In the genomic region with DNA sequence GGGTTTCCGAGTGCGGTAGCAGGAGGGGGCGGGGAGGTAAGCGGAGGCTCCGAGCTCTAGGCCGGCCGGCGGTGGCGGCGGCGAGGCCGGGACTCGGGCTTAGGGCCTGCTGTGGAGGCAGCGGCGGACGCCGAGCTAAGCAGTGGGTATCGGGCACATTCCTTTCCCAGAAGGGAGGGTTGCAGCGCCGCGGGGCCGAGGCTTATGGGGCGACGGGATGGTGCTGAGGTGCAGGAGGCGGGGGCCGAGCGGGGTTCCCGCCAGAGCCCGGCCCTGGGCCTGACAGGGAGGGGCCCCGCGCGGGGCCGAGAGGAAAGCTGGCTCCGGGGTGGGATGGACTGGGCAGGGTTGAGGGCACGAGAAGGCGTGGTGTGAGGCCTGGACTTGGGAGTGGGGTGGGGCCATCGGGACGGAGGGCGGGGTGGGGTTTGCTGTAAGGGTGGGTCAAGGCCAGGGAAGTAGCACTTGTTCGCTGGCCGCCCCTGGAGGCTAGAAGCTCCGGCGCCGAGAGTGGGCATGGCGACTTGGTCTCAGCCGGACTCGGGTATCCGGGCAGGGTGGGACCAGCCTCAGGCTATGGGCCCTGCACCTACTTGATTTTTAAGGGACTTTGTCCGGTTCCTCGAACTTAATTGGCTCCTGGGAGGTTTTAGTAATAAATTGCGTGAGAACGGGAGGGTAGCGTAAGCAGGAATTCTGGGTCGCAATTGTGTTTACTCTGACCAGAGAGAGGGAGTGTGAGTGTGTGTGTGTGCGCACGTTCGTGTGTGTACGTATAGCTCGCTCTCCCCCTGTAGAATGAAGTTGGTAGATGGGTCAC, we compare ENCODE assay signal across 1 cellular context.
A peak's percentile ranks its signal among the peaks of the same experiment; 100 is the strongest.
TF ChIP-seq lines count a peak whose summit lies in the region.

A gene with protein sequence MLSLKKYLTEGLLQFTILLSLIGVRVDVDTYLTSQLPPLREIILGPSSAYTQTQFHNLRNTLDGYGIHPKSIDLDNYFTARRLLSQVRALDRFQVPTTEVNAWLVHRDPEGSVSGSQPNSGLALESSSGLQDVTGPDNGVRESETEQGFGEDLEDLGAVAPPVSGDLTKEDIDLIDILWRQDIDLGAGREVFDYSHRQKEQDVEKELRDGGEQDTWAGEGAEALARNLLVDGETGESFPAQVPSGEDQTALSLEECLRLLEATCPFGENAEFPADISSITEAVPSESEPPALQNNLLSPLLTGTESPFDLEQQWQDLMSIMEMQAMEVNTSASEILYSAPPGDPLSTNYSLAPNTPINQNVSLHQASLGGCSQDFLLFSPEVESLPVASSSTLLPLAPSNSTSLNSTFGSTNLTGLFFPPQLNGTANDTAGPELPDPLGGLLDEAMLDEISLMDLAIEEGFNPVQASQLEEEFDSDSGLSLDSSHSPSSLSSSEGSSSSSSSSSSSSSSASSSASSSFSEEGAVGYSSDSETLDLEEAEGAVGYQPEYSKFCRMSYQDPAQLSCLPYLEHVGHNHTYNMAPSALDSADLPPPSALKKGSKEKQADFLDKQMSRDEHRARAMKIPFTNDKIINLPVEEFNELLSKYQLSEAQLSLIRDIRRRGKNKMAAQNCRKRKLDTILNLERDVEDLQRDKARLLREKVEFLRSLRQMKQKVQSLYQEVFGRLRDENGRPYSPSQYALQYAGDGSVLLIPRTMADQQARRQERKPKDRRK (plus strand): TSS at position 39 of the 820 bp plus-strand sequence. CDS start 2,760 bp downstream, outside the sequence.

TF ChIP-seq in HepG2, 621 proteins besides CTCF, POLR2A, EP300 and RAD21 (continued from another document and continues in another):
- TF ChIP-seq, protein P1, sequence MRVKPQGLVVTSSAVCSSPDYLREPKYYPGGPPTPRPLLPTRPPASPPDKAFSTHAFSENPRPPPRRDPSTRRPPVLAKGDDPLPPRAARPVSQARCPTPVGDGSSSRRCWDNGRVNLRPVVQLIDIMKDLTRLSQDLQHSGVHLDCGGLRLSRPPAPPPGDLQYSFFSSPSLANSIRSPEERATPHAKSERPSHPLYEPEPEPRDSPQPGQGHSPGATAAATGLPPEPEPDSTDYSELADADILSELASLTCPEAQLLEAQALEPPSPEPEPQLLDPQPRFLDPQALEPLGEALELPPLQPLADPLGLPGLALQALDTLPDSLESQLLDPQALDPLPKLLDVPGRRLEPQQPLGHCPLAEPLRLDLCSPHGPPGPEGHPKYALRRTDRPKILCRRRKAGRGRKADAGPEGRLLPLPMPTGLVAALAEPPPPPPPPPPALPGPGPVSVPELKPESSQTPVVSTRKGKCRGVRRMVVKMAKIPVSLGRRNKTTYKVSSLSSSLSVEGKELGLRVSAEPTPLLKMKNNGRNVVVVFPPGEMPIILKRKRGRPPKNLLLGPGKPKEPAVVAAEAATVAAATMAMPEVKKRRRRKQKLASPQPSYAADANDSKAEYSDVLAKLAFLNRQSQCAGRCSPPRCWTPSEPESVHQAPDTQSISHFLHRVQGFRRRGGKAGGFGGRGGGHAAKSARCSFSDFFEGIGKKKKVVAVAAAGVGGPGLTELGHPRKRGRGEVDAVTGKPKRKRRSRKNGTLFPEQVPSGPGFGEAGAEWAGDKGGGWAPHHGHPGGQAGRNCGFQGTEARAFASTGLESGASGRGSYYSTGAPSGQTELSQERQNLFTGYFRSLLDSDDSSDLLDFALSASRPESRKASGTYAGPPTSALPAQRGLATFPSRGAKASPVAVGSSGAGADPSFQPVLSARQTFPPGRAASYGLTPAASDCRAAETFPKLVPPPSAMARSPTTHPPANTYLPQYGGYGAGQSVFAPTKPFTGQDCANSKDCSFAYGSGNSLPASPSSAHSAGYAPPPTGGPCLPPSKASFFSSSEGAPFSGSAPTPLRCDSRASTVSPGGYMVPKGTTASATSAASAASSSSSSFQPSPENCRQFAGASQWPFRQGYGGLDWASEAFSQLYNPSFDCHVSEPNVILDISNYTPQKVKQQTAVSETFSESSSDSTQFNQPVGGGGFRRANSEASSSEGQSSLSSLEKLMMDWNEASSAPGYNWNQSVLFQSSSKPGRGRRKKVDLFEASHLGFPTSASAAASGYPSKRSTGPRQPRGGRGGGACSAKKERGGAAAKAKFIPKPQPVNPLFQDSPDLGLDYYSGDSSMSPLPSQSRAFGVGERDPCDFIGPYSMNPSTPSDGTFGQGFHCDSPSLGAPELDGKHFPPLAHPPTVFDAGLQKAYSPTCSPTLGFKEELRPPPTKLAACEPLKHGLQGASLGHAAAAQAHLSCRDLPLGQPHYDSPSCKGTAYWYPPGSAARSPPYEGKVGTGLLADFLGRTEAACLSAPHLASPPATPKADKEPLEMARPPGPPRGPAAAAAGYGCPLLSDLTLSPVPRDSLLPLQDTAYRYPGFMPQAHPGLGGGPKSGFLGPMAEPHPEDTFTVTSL (CRISPR knock-in tag; IDR thresholded peaks at IDR 0.05; ENCODE audit: borderline replicate concordance): peak; percentile 27; the same call in 1 of the 2 replicates
- no peak for TF ChIP-seq ZNF382 (CRISPR knock-in tag; IDR thresholded peaks at IDR 0.05; ENCODE audit: borderline replicate concordance)
- TF ChIP-seq SIX1 (CRISPR knock-in tag; IDR thresholded peaks at IDR 0.05; ENCODE audit: borderline replicate concordance): no peak; the same call in none of the 2 replicates
- TF ChIP-seq, protein P2, sequence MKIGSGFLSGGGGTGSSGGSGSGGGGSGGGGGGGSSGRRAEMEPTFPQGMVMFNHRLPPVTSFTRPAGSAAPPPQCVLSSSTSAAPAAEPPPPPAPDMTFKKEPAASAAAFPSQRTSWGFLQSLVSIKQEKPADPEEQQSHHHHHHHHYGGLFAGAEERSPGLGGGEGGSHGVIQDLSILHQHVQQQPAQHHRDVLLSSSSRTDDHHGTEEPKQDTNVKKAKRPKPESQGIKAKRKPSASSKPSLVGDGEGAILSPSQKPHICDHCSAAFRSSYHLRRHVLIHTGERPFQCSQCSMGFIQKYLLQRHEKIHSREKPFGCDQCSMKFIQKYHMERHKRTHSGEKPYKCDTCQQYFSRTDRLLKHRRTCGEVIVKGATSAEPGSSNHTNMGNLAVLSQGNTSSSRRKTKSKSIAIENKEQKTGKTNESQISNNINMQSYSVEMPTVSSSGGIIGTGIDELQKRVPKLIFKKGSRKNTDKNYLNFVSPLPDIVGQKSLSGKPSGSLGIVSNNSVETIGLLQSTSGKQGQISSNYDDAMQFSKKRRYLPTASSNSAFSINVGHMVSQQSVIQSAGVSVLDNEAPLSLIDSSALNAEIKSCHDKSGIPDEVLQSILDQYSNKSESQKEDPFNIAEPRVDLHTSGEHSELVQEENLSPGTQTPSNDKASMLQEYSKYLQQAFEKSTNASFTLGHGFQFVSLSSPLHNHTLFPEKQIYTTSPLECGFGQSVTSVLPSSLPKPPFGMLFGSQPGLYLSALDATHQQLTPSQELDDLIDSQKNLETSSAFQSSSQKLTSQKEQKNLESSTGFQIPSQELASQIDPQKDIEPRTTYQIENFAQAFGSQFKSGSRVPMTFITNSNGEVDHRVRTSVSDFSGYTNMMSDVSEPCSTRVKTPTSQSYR (CRISPR knock-in tag; IDR thresholded peaks at IDR 0.05; ENCODE audit: borderline replicate concordance): peak; percentile 36
- no peak for TF ChIP-seq PLRG1 (conservative IDR thresholded peaks at IDR 0.05)
- TF ChIP-seq, protein P3, sequence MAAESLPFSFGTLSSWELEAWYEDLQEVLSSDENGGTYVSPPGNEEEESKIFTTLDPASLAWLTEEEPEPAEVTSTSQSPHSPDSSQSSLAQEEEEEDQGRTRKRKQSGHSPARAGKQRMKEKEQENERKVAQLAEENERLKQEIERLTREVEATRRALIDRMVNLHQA (CRISPR knock-in tag; IDR thresholded peaks at IDR 0.05): no peak
- TF ChIP-seq, protein P4, sequence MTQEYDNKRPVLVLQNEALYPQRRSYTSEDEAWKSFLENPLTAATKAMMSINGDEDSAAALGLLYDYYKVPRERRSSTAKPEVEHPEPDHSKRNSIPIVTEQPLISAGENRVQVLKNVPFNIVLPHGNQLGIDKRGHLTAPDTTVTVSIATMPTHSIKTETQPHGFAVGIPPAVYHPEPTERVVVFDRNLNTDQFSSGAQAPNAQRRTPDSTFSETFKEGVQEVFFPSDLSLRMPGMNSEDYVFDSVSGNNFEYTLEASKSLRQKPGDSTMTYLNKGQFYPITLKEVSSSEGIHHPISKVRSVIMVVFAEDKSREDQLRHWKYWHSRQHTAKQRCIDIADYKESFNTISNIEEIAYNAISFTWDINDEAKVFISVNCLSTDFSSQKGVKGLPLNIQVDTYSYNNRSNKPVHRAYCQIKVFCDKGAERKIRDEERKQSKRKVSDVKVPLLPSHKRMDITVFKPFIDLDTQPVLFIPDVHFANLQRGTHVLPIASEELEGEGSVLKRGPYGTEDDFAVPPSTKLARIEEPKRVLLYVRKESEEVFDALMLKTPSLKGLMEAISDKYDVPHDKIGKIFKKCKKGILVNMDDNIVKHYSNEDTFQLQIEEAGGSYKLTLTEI (CRISPR knock-in tag; conservative IDR thresholded peaks at IDR 0.05): no peak
- peak; percentile 41; the same call in 1 of the 2 replicates for TF ChIP-seq ZNF614 (CRISPR knock-in tag; IDR thresholded peaks at IDR 0.05; ENCODE audit: borderline replicate concordance)
- TF ChIP-seq ZNF205 (CRISPR knock-in tag; IDR thresholded peaks at IDR 0.05): no peak; the same call in none of the 2 replicates
- TF ChIP-seq SIN3B (IDR thresholded peaks at IDR 0.05; ENCODE audit: low read length): no peak
- TF ChIP-seq SMARCE1 (IDR thresholded peaks at IDR 0.05; ENCODE audit: borderline replicate concordance): no peak
- TF ChIP-seq, protein P5, sequence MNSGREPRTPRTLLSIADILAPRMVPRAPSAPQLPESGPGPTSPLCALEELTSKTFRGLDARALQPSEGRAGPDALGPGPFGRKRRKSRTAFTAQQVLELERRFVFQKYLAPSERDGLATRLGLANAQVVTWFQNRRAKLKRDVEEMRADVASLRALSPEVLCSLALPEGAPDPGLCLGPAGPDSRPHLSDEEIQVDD (CRISPR knock-in tag; IDR thresholded peaks at IDR 0.05; ENCODE audit: borderline replicate concordance): peak; percentile 8; the same call in 1 of the 2 replicates
- peak; percentile 63 for TF ChIP-seq HDAC1 (CRISPR knock-in tag; IDR thresholded peaks at IDR 0.05)
- TF ChIP-seq, protein P6, sequence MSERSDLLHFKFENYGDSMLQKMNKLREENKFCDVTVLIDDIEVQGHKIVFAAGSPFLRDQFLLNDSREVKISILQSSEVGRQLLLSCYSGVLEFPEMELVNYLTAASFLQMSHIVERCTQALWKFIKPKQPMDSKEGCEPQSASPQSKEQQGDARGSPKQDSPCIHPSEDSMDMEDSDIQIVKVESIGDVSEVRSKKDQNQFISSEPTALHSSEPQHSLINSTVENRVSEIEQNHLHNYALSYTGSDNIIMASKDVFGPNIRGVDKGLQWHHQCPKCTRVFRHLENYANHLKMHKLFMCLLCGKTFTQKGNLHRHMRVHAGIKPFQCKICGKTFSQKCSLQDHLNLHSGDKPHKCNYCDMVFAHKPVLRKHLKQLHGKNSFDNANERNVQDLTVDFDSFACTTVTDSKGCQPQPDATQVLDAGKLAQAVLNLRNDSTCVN (CRISPR knock-in tag; IDR thresholded peaks at IDR 0.05; ENCODE audit: borderline replicate concordance): no peak; the same call in 1 of the 2 replicates
- TF ChIP-seq, protein P7, sequence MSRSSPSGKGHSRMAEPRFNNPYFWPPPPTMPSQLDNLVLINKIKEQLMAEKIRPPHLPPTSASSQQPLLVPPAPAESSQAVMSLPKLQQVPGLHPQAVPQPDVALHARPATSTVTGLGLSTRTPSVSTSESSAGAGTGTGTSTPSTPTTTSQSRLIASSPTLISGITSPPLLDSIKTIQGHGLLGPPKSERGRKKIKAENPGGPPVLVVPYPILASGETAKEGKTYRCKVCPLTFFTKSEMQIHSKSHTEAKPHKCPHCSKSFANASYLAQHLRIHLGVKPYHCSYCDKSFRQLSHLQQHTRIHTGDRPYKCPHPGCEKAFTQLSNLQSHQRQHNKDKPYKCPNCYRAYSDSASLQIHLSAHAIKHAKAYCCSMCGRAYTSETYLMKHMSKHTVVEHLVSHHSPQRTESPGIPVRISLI (CRISPR knock-in tag; IDR thresholded peaks at IDR 0.05; ENCODE audit: borderline replicate concordance): no peak
- no peak for TF ChIP-seq SMARCC2 (IDR thresholded peaks at IDR 0.05)
- TF ChIP-seq, protein P8, sequence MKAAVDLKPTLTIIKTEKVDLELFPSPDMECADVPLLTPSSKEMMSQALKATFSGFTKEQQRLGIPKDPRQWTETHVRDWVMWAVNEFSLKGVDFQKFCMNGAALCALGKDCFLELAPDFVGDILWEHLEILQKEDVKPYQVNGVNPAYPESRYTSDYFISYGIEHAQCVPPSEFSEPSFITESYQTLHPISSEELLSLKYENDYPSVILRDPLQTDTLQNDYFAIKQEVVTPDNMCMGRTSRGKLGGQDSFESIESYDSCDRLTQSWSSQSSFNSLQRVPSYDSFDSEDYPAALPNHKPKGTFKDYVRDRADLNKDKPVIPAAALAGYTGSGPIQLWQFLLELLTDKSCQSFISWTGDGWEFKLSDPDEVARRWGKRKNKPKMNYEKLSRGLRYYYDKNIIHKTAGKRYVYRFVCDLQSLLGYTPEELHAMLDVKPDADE (CRISPR knock-in tag; IDR thresholded peaks at IDR 0.05): 0 out of 2 replicates have a peak, but pooled peaks have one; percentile 63
- TF ChIP-seq, protein P9, sequence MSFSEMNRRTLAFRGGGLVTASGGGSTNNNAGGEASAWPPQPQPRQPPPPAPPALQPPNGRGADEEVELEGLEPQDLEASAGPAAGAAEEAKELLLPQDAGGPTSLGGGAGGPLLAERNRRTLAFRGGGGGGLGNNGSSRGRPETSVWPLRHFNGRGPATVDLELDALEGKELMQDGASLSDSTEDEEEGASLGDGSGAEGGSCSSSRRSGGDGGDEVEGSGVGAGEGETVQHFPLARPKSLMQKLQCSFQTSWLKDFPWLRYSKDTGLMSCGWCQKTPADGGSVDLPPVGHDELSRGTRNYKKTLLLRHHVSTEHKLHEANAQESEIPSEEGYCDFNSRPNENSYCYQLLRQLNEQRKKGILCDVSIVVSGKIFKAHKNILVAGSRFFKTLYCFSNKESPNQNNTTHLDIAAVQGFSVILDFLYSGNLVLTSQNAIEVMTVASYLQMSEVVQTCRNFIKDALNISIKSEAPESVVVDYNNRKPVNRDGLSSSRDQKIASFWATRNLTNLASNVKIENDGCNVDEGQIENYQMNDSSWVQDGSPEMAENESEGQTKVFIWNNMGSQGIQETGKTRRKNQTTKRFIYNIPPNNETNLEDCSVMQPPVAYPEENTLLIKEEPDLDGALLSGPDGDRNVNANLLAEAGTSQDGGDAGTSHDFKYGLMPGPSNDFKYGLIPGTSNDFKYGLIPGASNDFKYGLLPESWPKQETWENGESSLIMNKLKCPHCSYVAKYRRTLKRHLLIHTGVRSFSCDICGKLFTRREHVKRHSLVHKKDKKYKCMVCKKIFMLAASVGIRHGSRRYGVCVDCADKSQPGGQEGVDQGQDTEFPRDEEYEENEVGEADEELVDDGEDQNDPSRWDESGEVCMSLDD (CRISPR knock-in tag; IDR thresholded peaks at IDR 0.05; ENCODE audit: borderline replicate concordance): peak; percentile 23; the same call in 1 of the 2 replicates
- TF ChIP-seq, protein P10, sequence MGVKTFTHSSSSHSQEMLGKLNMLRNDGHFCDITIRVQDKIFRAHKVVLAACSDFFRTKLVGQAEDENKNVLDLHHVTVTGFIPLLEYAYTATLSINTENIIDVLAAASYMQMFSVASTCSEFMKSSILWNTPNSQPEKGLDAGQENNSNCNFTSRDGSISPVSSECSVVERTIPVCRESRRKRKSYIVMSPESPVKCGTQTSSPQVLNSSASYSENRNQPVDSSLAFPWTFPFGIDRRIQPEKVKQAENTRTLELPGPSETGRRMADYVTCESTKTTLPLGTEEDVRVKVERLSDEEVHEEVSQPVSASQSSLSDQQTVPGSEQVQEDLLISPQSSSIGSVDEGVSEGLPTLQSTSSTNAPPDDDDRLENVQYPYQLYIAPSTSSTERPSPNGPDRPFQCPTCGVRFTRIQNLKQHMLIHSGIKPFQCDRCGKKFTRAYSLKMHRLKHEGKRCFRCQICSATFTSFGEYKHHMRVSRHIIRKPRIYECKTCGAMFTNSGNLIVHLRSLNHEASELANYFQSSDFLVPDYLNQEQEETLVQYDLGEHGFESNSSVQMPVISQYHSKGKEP (CRISPR knock-in tag; IDR thresholded peaks at IDR 0.05): no peak
- TF ChIP-seq ZNF34 (CRISPR knock-in tag; IDR thresholded peaks at IDR 0.05; ENCODE audit: borderline replicate concordance): no peak
- TF ChIP-seq KDM3A (CRISPR knock-in tag; IDR thresholded peaks at IDR 0.05; ENCODE audit: low read depth): peak; percentile 48
- TF ChIP-seq ZNF30 (CRISPR knock-in tag; IDR thresholded peaks at IDR 0.05): no peak
- TF ChIP-seq YEATS2 (CRISPR knock-in tag; IDR thresholded peaks at IDR 0.05; ENCODE audit: borderline replicate concordance): peak; percentile 65
- TF ChIP-seq ZFP36 (IDR thresholded peaks at IDR 0.05; ENCODE audit: borderline replicate concordance, low read depth, low read length, partially characterized antibody): no peak
